16 cellular contexts compared by ENCODE assay signal in genomic region chr1:238111081-238111480, GRCh38.
DNase-seq lines count a peak whose midpoint lies in the region; ATAC-seq and TF ChIP-seq lines count a peak whose summit lies in the region.
"Had no signal": no experiment of that assay in that cellular context is flagged by ENCODE, and none has a peak within 500 bp of the region (broad histone marks: within the 10 kb centered on the region; RNA-seq: fewer than 3 reads in every experiment).

No MANE protein-coding gene starts in this region.

- no peaks in the 10 kb centered on the region for H3K27me3 Mint-ChIP-seq in neural crest cell (ENCODE audit: low read depth)
- no peaks in the 10 kb centered on the region for H3K27me3 Mint-ChIP-seq in stimulated activated memory B cell treated with anti-CD40 and anti-IgM and Interleukin-4, amounts not matched to agents 10 μg/mL and 1 μg/mL and 100 μg/mL, for 72 hours
- H3K27me3 Mint-ChIP-seq in activated CD4-positive, alpha-beta memory T cell treated with anti-CD3 and anti-CD28 coated beads, Interleukin-2, amount 10 ng/mL, durations not matched to agents 7 days and 5 days = no peaks in the 10 kb centered on the region

- in situ Hi-C loops in SK-MEL-5 (cut with HindIII; ENCODE audit: low pct_unique_long_range_greater_than_20kb, low sequenced_read_pairs) = no loop called here

- peak; percentile 12 for ATAC-seq in stimulated activated memory B cell treated with anti-CD40 and anti-IgM and Interleukin-4, amounts not matched to agents 10 μg/mL and 1 μg/mL and 100 μg/mL, for 72 hours
- ATAC-seq in GM18519 (IDR thresholded peaks at IDR 0.05; ENCODE audit: low FRiP score, unreplicated experiment) = no peak
- ATAC-seq: CD8-positive, alpha-beta T cell; GM23338 had no signal

- H3K4me3 Mint-ChIP-seq in neural crest cell = no peak overlapping the region
- no peak overlapping the region for H3K4me3 Mint-ChIP-seq in stimulated activated memory B cell treated with anti-CD40 and anti-IgM and Interleukin-4, amounts not matched to agents 10 μg/mL and 1 μg/mL and 100 μg/mL, for 72 hours
- H3K4me3 Mint-ChIP-seq in activated CD4-positive, alpha-beta memory T cell treated with anti-CD3 and anti-CD28 coated beads, Interleukin-2, amount 10 ng/mL, durations not matched to agents 7 days and 5 days = no peak overlapping the region
- H3K4me3 Mint-ChIP-seq: CD14-positive monocyte; CD8-positive, alpha-beta T cell; GM23338 had no signal

- H3K9me3 Mint-ChIP-seq in neural crest cell = no peaks in the 10 kb centered on the region
- H3K9me3 Mint-ChIP-seq in stimulated activated memory B cell treated with anti-CD40 and anti-IgM and Interleukin-4, amounts not matched to agents 10 μg/mL and 1 μg/mL and 100 μg/mL, for 72 hours = no peaks in the 10 kb centered on the region
- peaks cover 8% of the 10 kb centered on the region for H3K9me3 Mint-ChIP-seq in activated CD4-positive, alpha-beta memory T cell treated with anti-CD3 and anti-CD28 coated beads, Interleukin-2, amount 10 ng/mL, durations not matched to agents 7 days and 5 days
- H3K9me3 Mint-ChIP-seq: GM23338 had no signal

- peak overlapping the region; percentile 48 for H3K27ac Mint-ChIP-seq in neural crest cell (ENCODE audit: unreplicated experiment)
- no peak overlapping the region for H3K27ac Mint-ChIP-seq in stimulated activated memory B cell treated with anti-CD40 and anti-IgM and Interleukin-4, amounts not matched to agents 10 μg/mL and 1 μg/mL and 100 μg/mL, for 72 hours
- no peak overlapping the region for H3K27ac Mint-ChIP-seq in activated CD4-positive, alpha-beta memory T cell treated with anti-CD3 and anti-CD28 coated beads, Interleukin-2, amount 10 ng/mL, durations not matched to agents 7 days and 5 days
- H3K27ac Mint-ChIP-seq: CD14-positive monocyte; CD8-positive, alpha-beta T cell; GM23338 had no signal

- H3K4me1 Mint-ChIP-seq in neural crest cell = peaks cover 18% of the 10 kb centered on the region
- H3K4me1 Mint-ChIP-seq in stimulated activated memory B cell treated with anti-CD40 and anti-IgM and Interleukin-4, amounts not matched to agents 10 μg/mL and 1 μg/mL and 100 μg/mL, for 72 hours = no peaks in the 10 kb centered on the region
- no peaks in the 10 kb centered on the region for H3K4me1 Mint-ChIP-seq in activated CD4-positive, alpha-beta memory T cell treated with anti-CD3 and anti-CD28 coated beads, Interleukin-2, amount 10 ng/mL, durations not matched to agents 7 days and 5 days
- H3K4me1 Mint-ChIP-seq: CD14-positive monocyte had no signal

- POLR2A ChIA-PET in activated CD4-positive, alpha-beta memory T cell treated with anti-CD3 and anti-CD28 coated beads, Interleukin-2, amount 10 ng/mL, durations not matched to agents 7 days and 5 days (lab: Charles Lee) = no interaction called here

- no peak for TF ChIP-seq CTCF in neural crest cell (conservative IDR thresholded peaks at IDR 0.05)

- CTCF ChIA-PET in activated CD4-positive, alpha-beta memory T cell treated with anti-CD3 and anti-CD28 coated beads, Interleukin-2, amount 10 ng/mL, durations not matched to agents 7 days and 5 days (lab: Charles Lee) = no interaction called here

- no peaks in the 10 kb centered on the region for H3K36me3 Mint-ChIP-seq in neural crest cell (ENCODE audit: low read depth)
- H3K36me3 Mint-ChIP-seq in stimulated activated memory B cell treated with anti-CD40 and anti-IgM and Interleukin-4, amounts not matched to agents 10 μg/mL and 1 μg/mL and 100 μg/mL, for 72 hours = no peaks in the 10 kb centered on the region
- no peaks in the 10 kb centered on the region for H3K36me3 Mint-ChIP-seq in activated CD4-positive, alpha-beta memory T cell treated with anti-CD3 and anti-CD28 coated beads, Interleukin-2, amount 10 ng/mL, durations not matched to agents 7 days and 5 days (ENCODE audit: low read depth)
- H3K36me3 Mint-ChIP-seq: CD14-positive monocyte; CD8-positive, alpha-beta T cell had no signal

- DNase-seq in COLO829 (ENCODE audit: low spot score) = peak; percentile 79
- peak; percentile 5 for DNase-seq in SK-MEL-5 (ENCODE audit: low read depth, low spot score)
- no peak for DNase-seq in neural crest cell (ENCODE audit: low read depth, low spot score)
- DNase-seq in activated CD4-positive, alpha-beta memory T cell treated with anti-CD3 and anti-CD28 coated beads, Interleukin-2, amount 10 ng/mL, durations not matched to agents 7 days and 5 days = no peak
- no peak for DNase-seq in T1000 (lab: John Stamatoyannopoulos, UW)
- DNase-seq: 8988T; CD8-positive, alpha-beta T cell; COR-L47; DMS153; DMS79; GDM1; HCEC 1CT had no signal

Comparison
In these comparisons a context has a peak if more than half of its experiments do, and no peak if none do; other contexts are left out.
1. DNase-seq: peak in COLO829 (single experiment) and SK-MEL-5 (single experiment); none in neural crest cell (single experiment), activated CD4-positive, alpha-beta memory T cell treated with anti-CD3 and anti-CD28 coated beads, Interleukin-2, amount 10 ng/mL, durations not matched to agents 7 days and 5 days (single experiment) and T1000 (single experiment).